19 cellular contexts compared by ENCODE assay signal in genomic region chr7:35736725-35737124, GRCh38. TPM values are rescaled to one million over a fixed set of nuclear protein-coding genes. Genes with fewer than 3 reads are reported as not detected.
DNase-seq lines count a peak whose midpoint lies in the region; FAIRE-seq and TF ChIP-seq lines count a peak whose summit lies in the region.
"Had no signal": no experiment of that assay in that cellular context is flagged by ENCODE, and none has a peak within 500 bp of the region (broad histone marks: within the 10 kb centered on the region; RNA-seq: fewer than 3 reads in every experiment).

No MANE protein-coding gene starts in this region.

- H4K12ac ChIP-seq in trophoblast cell (ENCODE audit: low read depth, low read length): no peak overlapping the region

- peaks cover 3% of the 10 kb centered on the region for H3K27me3 ChIP-seq in astrocyte (ENCODE audit: insufficient read depth, low read length)
- H3K27me3 ChIP-seq in trophoblast cell (ENCODE audit: insufficient read depth, low read length): no peaks in the 10 kb centered on the region
- H3K27me3 ChIP-seq: esophagus squamous epithelium had no signal

- H4K20me1 ChIP-seq in astrocyte (ENCODE audit: insufficient read depth, low read length): no peaks in the 10 kb centered on the region

- H3K4me3 Mint-ChIP-seq in astrocyte (ENCODE audit: unreplicated experiment): no peak overlapping the region
- H3K4me3 Mint-ChIP-seq: T-helper 2 cell treated with Interferon-gamma antibody and Interleukin-4, amounts not matched to agents 5 μg/mL and 100 μg/mL, for 36 hours had no signal

- H3K14ac ChIP-seq in trophoblast cell (ENCODE audit: low read length): no peak overlapping the region

- no CpG with 5 or more reads among the region's 1 CpG for WGBS in trophoblast cell (ENCODE audit: extremely low coverage, insufficient coverage, insufficient read length)

- H3K4me3 ChIP-seq in astrocyte (ENCODE audit: insufficient read depth, low read depth, low read length): no peak overlapping the region
- H3K4me3 ChIP-seq in foreskin fibroblast (ENCODE audit: low read depth in 1 of 2, low read length in 2 of 2): no peak overlapping the region
- no peak overlapping the region for H3K4me3 ChIP-seq in trophoblast cell (ENCODE audit: low read depth, low read length)
- H3K4me3 ChIP-seq: esophagus squamous epithelium, thoracic aorta had no signal

- no peaks in the 10 kb centered on the region for H3K9me3 ChIP-seq in astrocyte (ENCODE audit: insufficient read depth, low read depth, low read length)
- no peaks in the 10 kb centered on the region for H3K9me3 ChIP-seq in trophoblast cell (ENCODE audit: insufficient read depth, low read depth, low read length)
- H3K9me3 ChIP-seq: esophagus squamous epithelium, thoracic aorta had no signal

- H3K4me1 ChIP-seq in astrocyte (ENCODE audit: insufficient read depth, low read length) (peaks cover 5% of the 10 kb centered on the region), trophoblast cell (ENCODE audit: control insufficient read depth in 1 of 2, insufficient read depth in 2 of 2, low read length in 2 of 2) (peaks cover 6 to 8% of the 10 kb centered on the region in 2 experiments)

- no peaks in the 10 kb centered on the region for H3K36me3 ChIP-seq in astrocyte (ENCODE audit: insufficient read depth, low read length)
- H3K36me3 ChIP-seq in trophoblast cell (ENCODE audit: control insufficient read depth in 1 of 2, insufficient read depth in 2 of 2, low read length in 2 of 2): no peaks in the 10 kb centered on the region
- H3K36me3 ChIP-seq: esophagus squamous epithelium, thoracic aorta had no signal

- no peak overlapping the region for H3K27ac Mint-ChIP-seq in astrocyte (ENCODE audit: unreplicated experiment)
- H3K27ac Mint-ChIP-seq: T-helper 2 cell treated with Interferon-gamma antibody and Interleukin-4, amounts not matched to agents 5 μg/mL and 100 μg/mL, for 36 hours had no signal

- H3K9ac ChIP-seq in astrocyte (ENCODE audit: low read length) (no peak overlapping the region), trophoblast cell (ENCODE audit: low read length) (no peak overlapping the region)

- no peak overlapping the region for H2AK5ac ChIP-seq in trophoblast cell (ENCODE audit: low read length)

- H3K79me2 ChIP-seq in astrocyte (ENCODE audit: insufficient read depth, low read length) (no peaks in the 10 kb centered on the region), trophoblast cell (ENCODE audit: control insufficient read depth, insufficient read depth, low read length, poor library complexity) (peaks cover 1% of the 10 kb centered on the region)

- H3K27me3 Mint-ChIP-seq in astrocyte (ENCODE audit: low read depth, unreplicated experiment): peaks cover under 1% of the 10 kb centered on the region

- H2AFZ ChIP-seq in astrocyte (ENCODE audit: low read depth, low read length) (no peak overlapping the region), trophoblast cell (ENCODE audit: insufficient read depth, low read length, poor library complexity) (no peak overlapping the region)

- H3K79me1 ChIP-seq in trophoblast cell (ENCODE audit: low read length): peaks cover 2% of the 10 kb centered on the region

- no peak overlapping the region for H4K8ac ChIP-seq in trophoblast cell (ENCODE audit: low read depth, low read length)

- TF ChIP-seq CTCF in astrocyte (IDR thresholded peaks at IDR 0.05; ENCODE audit: insufficient read depth, low read depth, low read length): no peak
- TF ChIP-seq CTCF in foreskin fibroblast (IDR thresholded peaks at IDR 0.05; ENCODE audit: low read depth, low read length): no peak

- no peak overlapping the region for H2BK5ac ChIP-seq in trophoblast cell (ENCODE audit: low read depth, low read length, poor library complexity)

- no peak overlapping the region for H3K27ac ChIP-seq in astrocyte (ENCODE audit: low read depth, low read length)
- peak overlapping the region; percentile 25 for H3K27ac ChIP-seq in trophoblast cell (ENCODE audit: low read depth, low read length)
- H3K27ac ChIP-seq: thoracic aorta had no signal

- H3K36me3 Mint-ChIP-seq in astrocyte (ENCODE audit: low read depth, unreplicated experiment): no peaks in the 10 kb centered on the region

- H3K18ac ChIP-seq in trophoblast cell (ENCODE audit: low read length): no peak overlapping the region

- H3K4me1 Mint-ChIP-seq in astrocyte (ENCODE audit: low read depth, unreplicated experiment): peaks cover 17% of the 10 kb centered on the region

- H3K4ac ChIP-seq in trophoblast cell (ENCODE audit: low read depth, low read length): no peak overlapping the region

- no peak overlapping the region for H2BK12ac ChIP-seq in trophoblast cell (ENCODE audit: low read length)

- H3K23ac ChIP-seq in trophoblast cell (ENCODE audit: low read length): no peak overlapping the region

- DNase-seq in HPDE6-E6E7 (ENCODE audit: extremely low spot score): peak; percentile 49
- DNase-seq in astrocyte (ENCODE audit: low read depth): peak; percentile 19
- peak; percentile 34 to 66 for DNase-seq in foreskin fibroblast
- peak; percentile 52 to 91 for DNase-seq in trophoblast cell
- no peak for DNase-seq in KG1 (lab: John Stamatoyannopoulos, UW)
- no peak for DNase-seq in urothelium cell line (ENCODE audit: low spot score)
- no peak for DNase-seq in DMS53 treated with DMSO at 0.1 percent for 48 hours (lab: John Stamatoyannopoulos, UW; ENCODE audit: unreplicated experiment)
- DNase-seq in NCI-H2196 treated with DMSO at 0.1 percent for 48 hours (lab: John Stamatoyannopoulos, UW; ENCODE audit: unreplicated experiment): no peak
- DNase-seq: activated CD4-positive, CD25-positive, alpha-beta regulatory T cell treated with anti-CD3 and anti-CD28 coated beads, Interleukin-2, amount 50 U/mL, for 72 hours; activated gamma-delta T cell; aorta; dermis blood vessel endothelial cell; esophagus squamous epithelium; left cardiac atrium; NCI-H1092 treated with DMSO at 0.1 percent for 48 hours; Right ventricle myocardium superior; stimulated activated CD4-positive, alpha-beta T cell treated with anti-CD3 and anti-CD28 coated beads, Interleukin-2, amount 100 ng/mL, for 48 hours had no signal

- no peak overlapping the region for H4K91ac ChIP-seq in trophoblast cell (ENCODE audit: low read depth, low read length)

- no peak overlapping the region for H2BK120ac ChIP-seq in trophoblast cell (ENCODE audit: insufficient read depth, low read length, poor library complexity)

- H3K4me2 ChIP-seq in astrocyte (ENCODE audit: low read length): no peak overlapping the region
- H3K4me2 ChIP-seq in trophoblast cell (ENCODE audit: low read length): no peak overlapping the region

- FAIRE-seq in astrocyte (lab: Jason Lieb, UNC) (no peak), urothelium cell line (lab: Jason Lieb, UNC) (no peak)

- peaks cover under 1% of the 10 kb centered on the region for H3K9me3 Mint-ChIP-seq in astrocyte (ENCODE audit: unreplicated experiment)
- H3K9me3 Mint-ChIP-seq: T-helper 2 cell treated with Interferon-gamma antibody and Interleukin-4, amounts not matched to agents 5 μg/mL and 100 μg/mL, for 36 hours had no signal

RNA-seq across cellular contexts. Expression of gene HERPUD2, which starts 41.8 kb away (rescaled TPM):
- 28.0 and 29.7 TPM in 2 replicates for total RNA-seq in astrocyte
- polyA plus RNA-seq in trophoblast cell (2013): 41.0 and 43.0 TPM in 2 replicates

Comparison
In these comparisons a context has a peak if more than half of its experiments do, and no peak if none do; other contexts are left out.
1. DNase-seq: peak in HPDE6-E6E7 (single experiment), astrocyte (single experiment), foreskin fibroblast (2 of 2) and trophoblast cell (2 of 2); none in KG1 (single experiment), urothelium cell line (single experiment), DMS53 treated with DMSO at 0.1 percent for 48 hours (single experiment) and NCI-H2196 treated with DMSO at 0.1 percent for 48 hours (single experiment).